Comparison of ENCODE assay signal across 10 cellular contexts in genomic region chr6:75281643-75282042, GRCh38. TPM values are rescaled to one million over a fixed set of nuclear protein-coding genes. Genes with fewer than 3 reads are reported as not detected.
DNase-seq lines count a peak whose midpoint lies in the region; ATAC-seq, FAIRE-seq and TF ChIP-seq lines count a peak whose summit lies in the region.
"Had no signal": no experiment of that assay in that cellular context is flagged by ENCODE, and none has a peak within 500 bp of the region (broad histone marks: within the 10 kb centered on the region; RNA-seq: fewer than 3 reads in every experiment).

No MANE protein-coding gene starts in this region.

- intact Hi-C loops in cardiac septum (cut with DNase I) = loop anchor here (5.0 kb wide), 1 partner anchor 321 kb away; the partner anchor contains the start of gene SENP6

- H3K4me1 ChIP-seq in cardiac muscle cell (ENCODE audit: low read depth) = peaks cover 49% of the 10 kb centered on the region

- no peaks in the 10 kb centered on the region for H3K27me3 ChIP-seq in cardiac muscle cell

- peaks cover 28% of the 10 kb centered on the region for H3K4me1 Mint-ChIP-seq in type B pancreatic cell (ENCODE audit: unreplicated experiment)
- peaks cover 19 to 43% of the 10 kb centered on the region in 2 donors for H3K4me1 Mint-ChIP-seq in stimulated activated naive B cell treated with anti-CD40 and anti-IgM and Interleukin-4, amounts not matched to agents 10 μg/mL and 1 μg/mL and 100 μg/mL, for 72 hours

- peak; percentile 8 for FAIRE-seq in RCC 7860 (lab: Jason Lieb, UNC)
- FAIRE-seq: D721Med had no signal

- TF ChIP-seq CTCF in cardiac muscle cell (IDR thresholded peaks at IDR 0.05; ENCODE audit: low read depth, low read length) (no peak), fibroblast of pulmonary artery (IDR thresholded peaks at IDR 0.05; ENCODE audit: low read length, missing control alignments) (no peak), type B pancreatic cell (conservative IDR thresholded peaks at IDR 0.05) (no peak)

- H3K27me3 Mint-ChIP-seq in type B pancreatic cell = no peaks in the 10 kb centered on the region
- no peaks in the 10 kb centered on the region for H3K27me3 Mint-ChIP-seq in stimulated activated naive B cell treated with anti-CD40 and anti-IgM and Interleukin-4, amounts not matched to agents 10 μg/mL and 1 μg/mL and 100 μg/mL, for 72 hours

- no peaks in the 10 kb centered on the region for H3K9me3 Mint-ChIP-seq in type B pancreatic cell
- no peaks in the 10 kb centered on the region for H3K9me3 Mint-ChIP-seq in stimulated activated naive B cell treated with anti-CD40 and anti-IgM and Interleukin-4, amounts not matched to agents 10 μg/mL and 1 μg/mL and 100 μg/mL, for 72 hours

- H3K4me3 ChIP-seq in cardiac muscle cell (peak overlapping the region; percentile 95), fibroblast of pulmonary artery (replicated peaks; ENCODE audit: low read depth, low read length) (peak overlapping the region; percentile 98)

- no peak for ATAC-seq in HG03354 (IDR thresholded peaks at IDR 0.05; ENCODE audit: poor library complexity, severe bottlenecking, unreplicated experiment)
- no peak for ATAC-seq in stimulated activated naive B cell treated with anti-CD40 and anti-IgM and Interleukin-4, amounts not matched to agents 10 μg/mL and 1 μg/mL and 100 μg/mL, for 72 hours (replicated peaks)

- H3K27ac Mint-ChIP-seq in type B pancreatic cell = peak overlapping the region; percentile 47
- H3K27ac Mint-ChIP-seq in stimulated activated naive B cell treated with anti-CD40 and anti-IgM and Interleukin-4, amounts not matched to agents 10 μg/mL and 1 μg/mL and 100 μg/mL, for 72 hours = no peak overlapping the region

- H3K9me3 ChIP-seq in cardiac muscle cell (ENCODE audit: low read depth) = no peaks in the 10 kb centered on the region

- H3K36me3 Mint-ChIP-seq in type B pancreatic cell = peaks cover 12% of the 10 kb centered on the region
- peaks cover 6 to 11% of the 10 kb centered on the region in 2 donors for H3K36me3 Mint-ChIP-seq in stimulated activated naive B cell treated with anti-CD40 and anti-IgM and Interleukin-4, amounts not matched to agents 10 μg/mL and 1 μg/mL and 100 μg/mL, for 72 hours

- H3K36me3 ChIP-seq in cardiac muscle cell = no peaks in the 10 kb centered on the region

- peak overlapping the region; percentile 84 for H3K4me3 Mint-ChIP-seq in type B pancreatic cell
- H3K4me3 Mint-ChIP-seq in stimulated activated naive B cell treated with anti-CD40 and anti-IgM and Interleukin-4, amounts not matched to agents 10 μg/mL and 1 μg/mL and 100 μg/mL, for 72 hours = peak overlapping the region in 1 of 2 donors; percentile 43

- no peak for DNase-seq in cardiac muscle cell (ENCODE audit: low read depth in 1 of 2, low spot score in 1 of 2)
- DNase-seq in cardiac septum (ENCODE audit: low spot score) = no peak
- DNase-seq in RCC 7860 (ENCODE audit: low spot score) = no peak
- DNase-seq in fibroblast of pulmonary artery (ENCODE audit: low read depth) = no peak
- DNase-seq in type B pancreatic cell (ENCODE audit: extremely low spot score, unreplicated experiment) = no peak
- no peak for DNase-seq in SKM-1 treated with dmso at 0.1 percent for 144 hours (lab: John Stamatoyannopoulos, UW; ENCODE audit: unreplicated experiment)
- DNase-seq in stimulated activated naive B cell treated with anti-CD40 and anti-IgM and Interleukin-4, amounts not matched to agents 10 μg/mL and 1 μg/mL and 100 μg/mL, for 72 hours = no peak
- DNase-seq: foreskin melanocyte had no signal

- no peak overlapping the region for H3K27ac ChIP-seq in cardiac muscle cell

RNA-seq across cellular contexts. Expression of gene TMEM30A, which starts 2.9 kb away (rescaled TPM):
- total RNA-seq in cardiac muscle cell = 25.3 and 30.0 TPM in 2 replicates
- 33.5 and 45.5 TPM in 2 replicates for polyA plus RNA-seq in cardiac muscle cell
- 57.4 TPM for total RNA-seq in cardiac septum
- 78.7 and 146 TPM in 2 replicates for total RNA-seq in type B pancreatic cell (ENCODE audit: low replicate concordance)

RNA-seq across cellular contexts. Expression of gene COX7A2, which starts 38.0 kb away (rescaled TPM):
- 184 and 768 TPM in 2 replicates for total RNA-seq in cardiac muscle cell
- polyA plus RNA-seq in cardiac muscle cell = 984 and 1,135 TPM in 2 replicates
- 890 TPM for total RNA-seq in cardiac septum
- total RNA-seq in type B pancreatic cell (ENCODE audit: low replicate concordance) = 370 and 456 TPM in 2 replicates
